Comparison of ENCODE assay signal across 11 cellular contexts in the genomic region with DNA sequence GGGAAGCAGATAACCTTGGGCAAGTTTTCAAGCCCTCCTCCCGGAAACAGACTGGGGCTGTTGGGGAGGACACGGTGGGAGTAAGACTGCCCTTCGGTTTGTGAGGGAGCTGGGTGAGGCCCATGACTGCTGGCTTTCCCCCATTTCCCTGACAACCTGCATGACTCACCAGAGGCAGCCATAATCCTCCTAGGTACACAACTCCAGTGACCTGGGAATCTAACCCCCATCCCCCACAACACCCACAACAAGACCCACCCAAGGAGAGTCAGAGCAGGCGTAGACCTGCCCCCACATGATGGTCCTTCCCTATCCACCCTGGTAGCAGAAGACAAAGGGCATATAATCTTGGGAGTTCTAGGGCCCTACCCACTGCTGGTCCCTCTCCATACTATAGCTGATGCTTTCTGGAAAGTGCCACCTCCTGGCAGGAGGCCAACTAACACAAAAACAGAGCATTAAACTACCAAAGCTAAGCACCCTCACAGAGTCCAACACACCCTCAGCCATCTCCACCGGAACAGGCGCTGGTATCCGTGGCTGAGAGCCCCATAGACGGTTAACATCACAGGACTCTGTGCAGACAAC. TPM values are rescaled to one million over a fixed set of nuclear protein-coding genes. Genes with fewer than 3 reads are reported as not detected.
DNase-seq lines count a peak whose midpoint lies in the region; ATAC-seq and TF ChIP-seq lines count a peak whose summit lies in the region.
"Had no signal": no experiment of that assay in that cellular context is flagged by ENCODE, and none has a peak within 500 bp of the region (broad histone marks: within the 10 kb centered on the region; RNA-seq: fewer than 3 reads in every experiment).

No MANE protein-coding gene starts in this region.

- peak in 1 of 4 experiments; percentile 22 for ATAC-seq in T-cell (replicated peaks in 1 of 4)

- H3K4me1 Mint-ChIP-seq in activated naive CD4-positive, alpha-beta T cell treated with anti-CD3 and anti-CD28 coated beads for 36 hours (ENCODE audit: low read depth), result peaks cover 79% of the 10 kb centered on the region
- H3K4me1 Mint-ChIP-seq in T-cell, result peaks cover 88 to 94% (median 89%) of the 10 kb centered on the region in 3 donors

- no peaks in the 10 kb centered on the region for H3K27me3 Mint-ChIP-seq in activated naive CD4-positive, alpha-beta T cell treated with anti-CD3 and anti-CD28 coated beads for 36 hours (ENCODE audit: low read depth)
- H3K27me3 Mint-ChIP-seq in T-cell, result no peaks in the 10 kb centered on the region

- POLR2A ChIA-PET in T-cell (lab: Charles Lee), result interaction anchor here in 1 of 2 donors (1.2 kb wide), 1 partner anchor 16 kb away, joined by 8 read pairs; no protein-coding TSS in a partner anchor

- TF ChIP-seq CTCF in left ventricle myocardium inferior (IDR thresholded peaks at IDR 0.05; ENCODE audit: borderline replicate concordance), result no peak
- no peak for TF ChIP-seq CTCF in stomach (IDR thresholded peaks at IDR 0.05)

- no peaks in the 10 kb centered on the region for H3K27me3 ChIP-seq in left ventricle myocardium inferior (ENCODE audit: low read depth)
- H3K27me3 ChIP-seq in stomach, result no peaks in the 10 kb centered on the region

- CTCF ChIA-PET in activated naive CD4-positive, alpha-beta T cell treated with anti-CD3 and anti-CD28 coated beads for 36 hours (lab: Charles Lee), result interaction anchor here (1.1 to 3.0 kb wide), 3 partner anchors 30 to 71 kb away, joined by 3 to 16 read pairs (median 8); no protein-coding TSS in a partner anchor
- CTCF ChIA-PET in T-cell (lab: Charles Lee), result interaction anchor here in 1 of 2 donors (0.6 kb wide), 1 partner anchor 103 kb away, joined by 5 read pairs; no protein-coding TSS in a partner anchor

- TF ChIP-seq POLR2A in stomach (IDR thresholded peaks at IDR 0.05), result no peak

- H3K36me3 ChIP-seq in left ventricle myocardium inferior (peaks cover 16% of the 10 kb centered on the region), stomach (peaks cover 11 to 26% (median 17%) of the 10 kb centered on the region in 4 donors)

- peak overlapping the region; percentile 27 for H3K27ac ChIP-seq in left ventricle myocardium inferior (replicated peaks)
- H3K27ac ChIP-seq in stomach, result peak overlapping the region in 4 of 5 donors; percentile 22 to 31 (median 28)

- H3K36me3 Mint-ChIP-seq in activated naive CD4-positive, alpha-beta T cell treated with anti-CD3 and anti-CD28 coated beads for 36 hours (ENCODE audit: low read depth), result peaks cover 54% of the 10 kb centered on the region
- H3K36me3 Mint-ChIP-seq in T-cell, result peaks cover 78% of the 10 kb centered on the region

- peaks cover 52% of the 10 kb centered on the region for H3K4me1 ChIP-seq in left ventricle myocardium inferior
- H3K4me1 ChIP-seq in stomach, result peaks cover 16 to 63% (median 40%) of the 10 kb centered on the region in 4 donors

- TF ChIP-seq EP300 in stomach (IDR thresholded peaks at IDR 0.05), result no peak

- H3K9me3 Mint-ChIP-seq in activated naive CD4-positive, alpha-beta T cell treated with anti-CD3 and anti-CD28 coated beads for 36 hours, result peaks cover 29% of the 10 kb centered on the region
- peaks cover 10 to 32% (median 17%) of the 10 kb centered on the region in 3 donors for H3K9me3 Mint-ChIP-seq in T-cell

- H3K27ac Mint-ChIP-seq in activated naive CD4-positive, alpha-beta T cell treated with anti-CD3 and anti-CD28 coated beads for 36 hours, result peak overlapping the region; percentile 80
- H3K27ac Mint-ChIP-seq in T-cell, result peak overlapping the region; percentile 49 to 53

- intact Hi-C loops in activated naive CD4-positive, alpha-beta T cell treated with anti-CD3 and anti-CD28 coated beads for 36 hours (cut with micrococcal nuclease), result loop anchor here (2.0 kb wide), 1 partner anchor 15 kb away; the partner anchor contains the start of genes DDX24 and IFI27L1
- intact Hi-C loops in left ventricle myocardium inferior (cut with micrococcal nuclease), result no loop called here
- intact Hi-C loops in stomach (cut with DNase I; ENCODE audit: low total_unique reads), result no loop called here

- WGBS in stomach, 5 donors, result 43 to 74% (median 53%) methylated on average over 8 of the region's 8 CpGs

- H3K9me3 ChIP-seq in left ventricle myocardium inferior (replicated peaks) (peaks cover 17% of the 10 kb centered on the region), stomach (no peaks in the 10 kb centered on the region)

- H3K4me3 ChIP-seq in left ventricle myocardium inferior (no peak overlapping the region), stomach (no peak overlapping the region)

- no peak overlapping the region for H3K4me3 Mint-ChIP-seq in activated naive CD4-positive, alpha-beta T cell treated with anti-CD3 and anti-CD28 coated beads for 36 hours
- H3K4me3 Mint-ChIP-seq in T-cell, result peak overlapping the region in 1 of 3 donors; percentile 47

- DNase-seq in activated naive CD4-positive, alpha-beta T cell treated with anti-CD3 and anti-CD28 coated beads for 36 hours, result no peak
- no peak for DNase-seq in activated naive CD4-positive, alpha-beta T cell (lab: John Stamatoyannopoulos, UW)
- DNase-seq in T-cell (no peak), left ventricle myocardium inferior (no peak), stomach (no peak), hippocampal formation (lab: John Stamatoyannopoulos, UW) (no peak), MV-4-11 (lab: John Stamatoyannopoulos, UW) (no peak)
- no peak for DNase-seq in stimulated activated CD4-positive, alpha-beta T cell treated with anti-CD3 and anti-CD28 coated beads, Interleukin-2, amount 100 ng/mL, for 48 hours
- DNase-seq: activated gamma-delta T cell, AML-193, NCI-H2107 had no signal

RNA-seq across cellular contexts. Expression of gene DDX24, which starts 14.8 kb away (rescaled TPM):
- 100 to 1,000 TPM; 190 to 200 TPM for total RNA-seq in activated naive CD4-positive, alpha-beta T cell treated with anti-CD3 and anti-CD28 coated beads for 36 hours
- total RNA-seq in T-cell, result 100 to 1,000 TPM; 258 to 448 (median 265) TPM
- total RNA-seq in left ventricle myocardium inferior, result 208 TPM
- total RNA-seq in stomach, result 100 to 1,000 TPM in 2 of 5 donors, 10 to 100 TPM in 3; 39.1 to 236 (median 84.4) TPM
- polyA plus RNA-seq in stomach, result 10 to 100 TPM; 47.4 to 73.8 (median 61.2) TPM

RNA-seq across cellular contexts. Expression of gene IFI27L1, which starts 14.9 kb away (rescaled TPM):
- total RNA-seq in activated naive CD4-positive, alpha-beta T cell treated with anti-CD3 and anti-CD28 coated beads for 36 hours, result 10 to 100 TPM; 33.9 to 35.8 TPM
- total RNA-seq in T-cell, result 10 to 100 TPM in 3 of 5 donors, 1 to 10 TPM in 2; 7.1 to 10.4 (median 10.0) TPM
- total RNA-seq in left ventricle myocardium inferior, result 8.9 TPM
- total RNA-seq in stomach, result 10 to 100 TPM in 2 of 5 donors, 1 to 10 TPM in 2, not detected in 1; 1.6 to 17.1 (median 9.3) TPM
- polyA plus RNA-seq in stomach, result 10 to 100 TPM in 2 of 3 donors, 1 to 10 TPM in 1; 9.9 to 33.7 (median 23.5) TPM

RNA-seq across cellular contexts. Expression of gene OTUB2, which starts 40.0 kb away (rescaled TPM):
- 1 to 10 TPM; 1.6 to 1.7 TPM for total RNA-seq in activated naive CD4-positive, alpha-beta T cell treated with anti-CD3 and anti-CD28 coated beads for 36 hours
- total RNA-seq in T-cell, result under 1 TPM; 0.09 to 0.57 (median 0.28) TPM
- total RNA-seq in left ventricle myocardium inferior, result 0.27 TPM
- total RNA-seq in stomach, result 1 to 10 TPM in 1 of 5 donors, under 1 TPM in 2, not detected in 2; 0.45 to 4.1 (median 0.92) TPM
- under 1 TPM; 0.46 to 0.75 (median 0.50) TPM for polyA plus RNA-seq in stomach

RNA-seq across cellular contexts. Expression of gene IFI27, which starts 44.4 kb away (rescaled TPM):
- 1 to 10 TPM; 1.5 to 2.3 TPM for total RNA-seq in activated naive CD4-positive, alpha-beta T cell treated with anti-CD3 and anti-CD28 coated beads for 36 hours
- total RNA-seq in T-cell (1 to 10 TPM; 1.6 to 6.1 (median 1.8) TPM), left ventricle myocardium inferior (130 TPM), stomach (100 to 1,000 TPM in 3 of 5 donors, 10 to 100 TPM in 2; 12.9 to 276 (median 118) TPM)
- polyA plus RNA-seq in stomach, result 1,000 to 10,000 TPM in 1 of 3 donors, 100 to 1,000 TPM in 2; 292 to 1,115 (median 874) TPM
